10 cellular contexts compared by ENCODE assay signal in the genomic region with DNA sequence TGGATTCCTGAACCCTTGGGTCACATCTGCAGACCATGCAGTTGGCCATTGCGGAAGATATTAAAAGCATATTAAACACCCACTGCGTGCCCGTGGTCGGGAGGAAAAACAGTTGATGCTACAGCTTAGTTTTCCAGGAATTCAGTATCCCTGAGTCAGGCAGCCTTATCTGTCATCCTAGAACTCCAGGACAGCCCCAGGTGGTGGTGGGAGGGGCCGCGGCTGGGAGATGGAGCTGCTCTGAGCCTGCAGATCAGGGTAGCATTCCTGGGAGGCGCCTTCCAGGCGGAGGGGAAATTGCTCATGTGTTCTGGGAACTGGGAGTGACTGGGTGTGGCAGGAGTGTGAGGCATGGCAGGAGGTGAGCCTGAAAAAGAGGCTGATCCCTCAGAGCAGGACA.
DNase-seq lines count a peak whose midpoint lies in the region; ATAC-seq and TF ChIP-seq lines count a peak whose summit lies in the region.
"Had no signal": no experiment of that assay in that cellular context is flagged by ENCODE, and none has a peak within 500 bp of the region (broad histone marks: within the 10 kb centered on the region; RNA-seq: fewer than 3 reads in every experiment).

No MANE protein-coding gene starts in this region.

- H3K36me3 ChIP-seq in esophagus squamous epithelium = no peaks in the 10 kb centered on the region

- H3K4me3 Mint-ChIP-seq in Calu3 (ENCODE audit: low read depth, unreplicated experiment) (no peak overlapping the region), nephron progenitor cell (no peak overlapping the region)
- no peak overlapping the region for H3K4me3 Mint-ChIP-seq in effector memory CD8-positive, alpha-beta T cell

- no TSS peak for BruUV-seq in Calu3 (replicated peaks; lab: Mats Ljungman, UMichigan)

- no peak for ATAC-seq in effector memory CD8-positive, alpha-beta T cell (replicated peaks)

- H3K4me1 Mint-ChIP-seq in Calu3 (ENCODE audit: low read depth, unreplicated experiment) = peaks cover 10% of the 10 kb centered on the region
- H3K4me1 Mint-ChIP-seq in nephron progenitor cell = peaks cover 29% of the 10 kb centered on the region
- H3K4me1 Mint-ChIP-seq in effector memory CD8-positive, alpha-beta T cell (ENCODE audit: low read depth in 2 of 2) = peaks cover 3 to 9% of the 10 kb centered on the region in 2 donors

- H3K27ac Mint-ChIP-seq in Calu3 (ENCODE audit: unreplicated experiment) (no peak overlapping the region), nephron progenitor cell (peak overlapping the region; percentile 87)
- no peak overlapping the region for H3K27ac Mint-ChIP-seq in effector memory CD8-positive, alpha-beta T cell

- no peaks in the 10 kb centered on the region for H3K36me3 Mint-ChIP-seq in Calu3 (ENCODE audit: insufficient read depth, unreplicated experiment)
- H3K36me3 Mint-ChIP-seq in nephron progenitor cell (ENCODE audit: low read depth) = peaks cover 22% of the 10 kb centered on the region
- H3K36me3 Mint-ChIP-seq in effector memory CD8-positive, alpha-beta T cell (ENCODE audit: insufficient read depth) = peaks cover 9% of the 10 kb centered on the region

- H3K4me1 ChIP-seq in esophagus squamous epithelium = peaks cover 10 to 22% (median 14%) of the 10 kb centered on the region in 3 donors

- H3K27me3 Mint-ChIP-seq in Calu3 (ENCODE audit: unreplicated experiment) = no peaks in the 10 kb centered on the region
- H3K27me3 Mint-ChIP-seq in nephron progenitor cell (ENCODE audit: low read depth, poor library complexity) = no peaks in the 10 kb centered on the region
- H3K27me3 Mint-ChIP-seq in effector memory CD8-positive, alpha-beta T cell = no peaks in the 10 kb centered on the region

- 20 to 44% methylated on average over 2 to 8 of the region's 8 CpGs for WGBS in esophagus squamous epithelium, 2 donors

- DNase-seq in Calu3 (peak; percentile 35), NCI-H69 (lab: John Stamatoyannopoulos, UW) (peak; percentile 81), esophagus squamous epithelium (lab: John Stamatoyannopoulos, UW) (no peak), nephron progenitor cell (peak; percentile 31), pons (ENCODE audit: low spot score) (no peak), 8988T (no peak)
- no peak for DNase-seq in activated CD4-positive, alpha-beta T cell treated with anti-CD3 and anti-CD28 coated beads for 48 hours
- DNase-seq in effector memory CD8-positive, alpha-beta T cell = no peak
- DNase-seq: DMS79; effector CD8-positive, alpha-beta T cell had no signal

- H3K9me3 ChIP-seq in esophagus squamous epithelium = no peaks in the 10 kb centered on the region

- CTCF ChIA-PET in Calu3 (lab: Charles Lee) = no interaction called here

- no peak overlapping the region for H3K4me3 ChIP-seq in esophagus squamous epithelium

- H3K27me3 ChIP-seq in esophagus squamous epithelium = no peaks in the 10 kb centered on the region

- TF ChIP-seq CTCF in Calu3 (IDR thresholded peaks at IDR 0.05; ENCODE audit: unreplicated experiment) (no peak), esophagus squamous epithelium (IDR thresholded peaks at IDR 0.05) (no peak), nephron progenitor cell (IDR thresholded peaks at IDR 0.05) (no peak)

- H3K27ac ChIP-seq in esophagus squamous epithelium = peak overlapping the region; percentile 66 to 77 (median 69)

- TF ChIP-seq POLR2A in esophagus squamous epithelium (IDR thresholded peaks at IDR 0.05) = no peak

- H3K9me3 Mint-ChIP-seq in Calu3 (ENCODE audit: low read depth, unreplicated experiment) (no peaks in the 10 kb centered on the region), nephron progenitor cell (no peaks in the 10 kb centered on the region)
- H3K9me3 Mint-ChIP-seq in effector memory CD8-positive, alpha-beta T cell = no peaks in the 10 kb centered on the region

- intact Hi-C loops in Calu3 (cut with micrococcal nuclease; ENCODE audit: unreplicated experiment) (no loop called here), esophagus squamous epithelium (cut with DNase I) (no loop called here)

Comparison
In these comparisons a context has a peak if more than half of its experiments do, and no peak if none do; other contexts are left out.
1. DNase-seq: peak in Calu3 (single experiment), NCI-H69 (single experiment) and nephron progenitor cell (single experiment); none in esophagus squamous epithelium (single experiment), activated CD4-positive, alpha-beta T cell treated with anti-CD3 and anti-CD28 coated beads for 48 hours (single experiment), pons (single experiment), effector memory CD8-positive, alpha-beta T cell (0 of 3) and 8988T (single experiment).